ENCODE assay signal across 8 cellular contexts in the genomic region with DNA sequence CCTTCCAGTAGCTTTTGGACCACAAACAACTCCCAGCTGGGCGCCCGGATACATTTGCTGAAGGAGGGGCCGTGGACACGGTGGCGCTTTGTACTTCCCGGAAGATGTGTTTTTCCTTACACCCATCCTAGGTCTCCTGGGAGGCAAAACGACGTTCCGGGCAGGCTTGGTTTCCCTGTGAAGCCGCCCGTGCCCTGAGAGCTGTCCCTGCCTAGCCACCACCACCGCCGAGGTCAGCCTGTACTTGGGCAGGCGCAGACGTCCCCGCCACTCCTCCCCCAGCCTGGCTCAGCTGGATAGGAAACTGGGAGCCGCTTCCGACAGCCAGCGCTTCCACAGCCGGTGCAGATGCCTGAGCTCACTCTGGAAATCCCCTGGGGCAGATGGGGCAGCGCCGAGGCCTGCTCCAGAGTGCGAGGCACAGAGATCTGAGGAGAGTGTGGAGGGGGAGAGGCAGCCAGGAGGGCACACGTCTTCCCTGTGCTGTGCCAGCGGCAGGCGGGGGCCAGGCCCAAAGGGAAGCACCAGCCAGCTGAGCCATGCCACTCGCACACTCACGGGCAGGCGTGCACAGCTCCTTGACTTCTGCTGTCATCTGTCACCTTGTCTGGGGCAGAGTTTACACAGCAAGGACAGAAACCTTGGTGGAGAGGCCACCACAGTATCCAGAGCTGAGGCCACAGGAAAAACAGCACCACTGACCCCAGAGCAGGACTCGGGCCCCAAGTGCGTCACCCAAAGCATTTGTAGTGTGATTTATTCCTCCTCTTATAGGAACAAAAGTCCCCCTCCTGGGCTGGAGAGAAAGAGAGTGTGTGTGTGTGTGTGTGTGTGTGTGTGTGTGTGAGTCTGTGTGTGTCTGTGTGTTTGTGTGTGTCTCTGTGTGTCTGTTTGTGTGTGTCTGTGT. TPM values are rescaled to one million over a fixed set of nuclear protein-coding genes. Genes with fewer than 3 reads are reported as not detected.
DNase-seq lines count a peak whose midpoint lies in the region; ATAC-seq and TF ChIP-seq lines count a peak whose summit lies in the region.

No MANE protein-coding gene starts in this region.

- no peak for ATAC-seq in GM19467 (IDR thresholded peaks at IDR 0.05; ENCODE audit: unreplicated experiment)

- H3K27ac ChIP-seq in angular gyrus (ENCODE audit: low read depth, low read length) (peak overlapping the region; percentile 72), left ventricle myocardium inferior (replicated peaks) (peak overlapping the region; percentile 97)

- H3K4me3 ChIP-seq in left ventricle myocardium inferior = peak overlapping the region; percentile 76

- intact Hi-C loops in left ventricle myocardium inferior (cut with micrococcal nuclease) = no loop called here

- H3K4me1 ChIP-seq in left ventricle myocardium inferior = peaks cover 78% of the 10 kb centered on the region

- no peaks in the 10 kb centered on the region for H3K27me3 ChIP-seq in left ventricle myocardium inferior (ENCODE audit: low read depth)

- no peaks in the 10 kb centered on the region for H3K9me3 ChIP-seq in left ventricle myocardium inferior (replicated peaks)

- peak; percentile 74 for DNase-seq in DMS 273 treated with DMSO at 0.1 percent for 48 hours (lab: John Stamatoyannopoulos, UW)
- DNase-seq in NCI-H1694 (lab: John Stamatoyannopoulos, UW) = peak; percentile 89
- DNase-seq in left ventricle myocardium inferior = peak; percentile 87
- peak; percentile 78 for DNase-seq in pulmonary artery endothelial cell (ENCODE audit: low read depth, low spot score)
- no peak for DNase-seq in effector CD8-positive, alpha-beta T cell (lab: John Stamatoyannopoulos, UW)
- DNase-seq in NCI-H146 treated with DMSO at 0.1 percent for 48 hours (lab: John Stamatoyannopoulos, UW; ENCODE audit: unreplicated experiment) = no peak

- no peak for TF ChIP-seq CTCF in left ventricle myocardium inferior (IDR thresholded peaks at IDR 0.05; ENCODE audit: borderline replicate concordance)

- H3K36me3 ChIP-seq in left ventricle myocardium inferior = no peaks in the 10 kb centered on the region

RNA-seq across cellular contexts. Expression of a gene that starts 3.0 kb away (rescaled TPM):
- total RNA-seq in left ventricle myocardium inferior (13.8 TPM), pulmonary artery endothelial cell (14.0 and 20.6 TPM in 2 replicates)

RNA-seq across cellular contexts. Expression of a gene that starts 30.8 kb away (rescaled TPM):
- total RNA-seq in left ventricle myocardium inferior (not detected), pulmonary artery endothelial cell (not detected in 2 replicates)

RNA-seq across cellular contexts. Expression of a gene that starts 39.3 kb away (rescaled TPM):
- total RNA-seq in left ventricle myocardium inferior (24.1 TPM), pulmonary artery endothelial cell (0.40 and 1.4 TPM in 2 replicates)

RNA-seq across cellular contexts. Expression of a gene that starts 41.6 kb away (rescaled TPM):
- total RNA-seq in left ventricle myocardium inferior (3.9 TPM), pulmonary artery endothelial cell (0.20 and 0.35 TPM in 2 replicates)

RNA-seq across cellular contexts. Expression of a gene that starts 45.3 kb away (rescaled TPM):
- 35.7 TPM for total RNA-seq in left ventricle myocardium inferior
- total RNA-seq in pulmonary artery endothelial cell = 19.0 and 25.5 TPM in 2 replicates

Comparison
In these comparisons a context has a peak if more than half of its experiments do, and no peak if none do; other contexts are left out.
1. DNase-seq: peak in DMS 273 treated with DMSO at 0.1 percent for 48 hours (single experiment), NCI-H1694 (single experiment), left ventricle myocardium inferior (single experiment) and pulmonary artery endothelial cell (single experiment); none in effector CD8-positive, alpha-beta T cell (single experiment) and NCI-H146 treated with DMSO at 0.1 percent for 48 hours (single experiment).
2. RNA of a gene that starts 39.3 kb away (total RNA-seq): 24.1 TPM in left ventricle myocardium inferior (single experiment); 0.40 to 1.4 TPM in pulmonary artery endothelial cell; every median in the first group is over 10 times any median in the second.